In the genomic region with DNA sequence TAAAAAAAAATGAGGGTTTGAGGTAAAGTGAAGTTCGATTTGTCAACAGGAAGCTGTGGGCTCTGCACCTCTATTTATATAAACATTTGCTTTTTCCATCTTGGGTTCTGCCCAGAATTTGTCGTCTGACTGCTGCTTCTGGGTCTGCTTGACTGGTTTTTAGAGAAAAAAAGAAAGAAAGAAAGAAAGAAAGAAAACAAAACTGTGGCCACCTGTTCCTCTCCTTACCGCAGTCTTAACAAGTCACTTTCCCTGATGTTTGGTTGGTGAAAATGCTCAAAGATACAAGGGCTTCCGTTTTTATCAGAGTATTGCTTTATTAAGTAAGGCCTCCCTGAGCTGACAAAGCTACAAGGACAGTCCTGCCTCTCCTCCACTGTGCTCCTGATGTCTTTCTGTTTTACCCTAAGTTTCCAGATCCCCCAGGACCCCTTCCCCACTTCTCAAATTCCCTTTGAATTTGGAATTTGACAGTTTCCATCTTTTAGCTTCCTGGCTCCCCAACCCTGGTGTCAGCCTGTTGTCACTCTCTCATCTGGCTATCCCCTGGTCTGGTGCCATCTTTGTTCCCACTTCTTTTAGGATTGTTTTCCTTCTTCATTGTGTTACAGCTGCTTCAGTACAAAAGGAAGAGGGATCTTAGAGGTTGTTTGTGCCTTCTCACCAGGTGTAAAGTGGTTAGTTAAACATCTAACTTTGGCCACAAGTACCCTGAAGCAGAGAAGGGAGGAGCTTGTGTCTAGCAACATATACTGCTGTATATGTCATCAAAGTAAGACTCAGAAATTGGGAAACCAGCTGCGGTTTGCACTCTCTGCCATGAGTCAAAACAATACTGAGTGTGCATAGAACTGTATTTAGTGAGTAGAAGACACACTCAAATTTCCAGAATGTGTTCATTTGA, we compare ENCODE assay signal across 1 cellular context.
A peak's percentile ranks its signal among the peaks of the same experiment; 100 is the strongest.
TF ChIP-seq lines count a peak whose summit lies in the region.

No MANE protein-coding gene starts in this region.

TF ChIP-seq in GM12878, 131 proteins besides CTCF, POLR2A, EP300 and RAD21 (continued from another document and continues in another):
- TF ChIP-seq, protein P1, sequence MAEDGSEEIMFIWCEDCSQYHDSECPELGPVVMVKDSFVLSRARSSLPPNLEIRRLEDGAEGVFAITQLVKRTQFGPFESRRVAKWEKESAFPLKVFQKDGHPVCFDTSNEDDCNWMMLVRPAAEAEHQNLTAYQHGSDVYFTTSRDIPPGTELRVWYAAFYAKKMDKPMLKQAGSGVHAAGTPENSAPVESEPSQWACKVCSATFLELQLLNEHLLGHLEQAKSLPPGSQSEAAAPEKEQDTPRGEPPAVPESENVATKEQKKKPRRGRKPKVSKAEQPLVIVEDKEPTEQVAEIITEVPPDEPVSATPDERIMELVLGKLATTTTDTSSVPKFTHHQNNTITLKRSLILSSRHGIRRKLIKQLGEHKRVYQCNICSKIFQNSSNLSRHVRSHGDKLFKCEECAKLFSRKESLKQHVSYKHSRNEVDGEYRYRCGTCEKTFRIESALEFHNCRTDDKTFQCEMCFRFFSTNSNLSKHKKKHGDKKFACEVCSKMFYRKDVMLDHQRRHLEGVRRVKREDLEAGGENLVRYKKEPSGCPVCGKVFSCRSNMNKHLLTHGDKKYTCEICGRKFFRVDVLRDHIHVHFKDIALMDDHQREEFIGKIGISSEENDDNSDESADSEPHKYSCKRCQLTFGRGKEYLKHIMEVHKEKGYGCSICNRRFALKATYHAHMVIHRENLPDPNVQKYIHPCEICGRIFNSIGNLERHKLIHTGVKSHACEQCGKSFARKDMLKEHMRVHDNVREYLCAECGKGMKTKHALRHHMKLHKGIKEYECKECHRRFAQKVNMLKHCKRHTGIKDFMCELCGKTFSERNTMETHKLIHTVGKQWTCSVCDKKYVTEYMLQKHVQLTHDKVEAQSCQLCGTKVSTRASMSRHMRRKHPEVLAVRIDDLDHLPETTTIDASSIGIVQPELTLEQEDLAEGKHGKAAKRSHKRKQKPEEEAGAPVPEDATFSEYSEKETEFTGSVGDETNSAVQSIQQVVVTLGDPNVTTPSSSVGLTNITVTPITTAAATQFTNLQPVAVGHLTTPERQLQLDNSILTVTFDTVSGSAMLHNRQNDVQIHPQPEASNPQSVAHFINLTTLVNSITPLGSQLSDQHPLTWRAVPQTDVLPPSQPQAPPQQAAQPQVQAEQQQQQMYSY (CRISPR knock-in tag; IDR thresholded peaks at IDR 0.05): no peak
- TF ChIP-seq SMAD5 (IDR thresholded peaks at IDR 0.05; ENCODE audit: low read depth): no peak; the same call in 1 of the 2 replicates
- TF ChIP-seq, protein P2, sequence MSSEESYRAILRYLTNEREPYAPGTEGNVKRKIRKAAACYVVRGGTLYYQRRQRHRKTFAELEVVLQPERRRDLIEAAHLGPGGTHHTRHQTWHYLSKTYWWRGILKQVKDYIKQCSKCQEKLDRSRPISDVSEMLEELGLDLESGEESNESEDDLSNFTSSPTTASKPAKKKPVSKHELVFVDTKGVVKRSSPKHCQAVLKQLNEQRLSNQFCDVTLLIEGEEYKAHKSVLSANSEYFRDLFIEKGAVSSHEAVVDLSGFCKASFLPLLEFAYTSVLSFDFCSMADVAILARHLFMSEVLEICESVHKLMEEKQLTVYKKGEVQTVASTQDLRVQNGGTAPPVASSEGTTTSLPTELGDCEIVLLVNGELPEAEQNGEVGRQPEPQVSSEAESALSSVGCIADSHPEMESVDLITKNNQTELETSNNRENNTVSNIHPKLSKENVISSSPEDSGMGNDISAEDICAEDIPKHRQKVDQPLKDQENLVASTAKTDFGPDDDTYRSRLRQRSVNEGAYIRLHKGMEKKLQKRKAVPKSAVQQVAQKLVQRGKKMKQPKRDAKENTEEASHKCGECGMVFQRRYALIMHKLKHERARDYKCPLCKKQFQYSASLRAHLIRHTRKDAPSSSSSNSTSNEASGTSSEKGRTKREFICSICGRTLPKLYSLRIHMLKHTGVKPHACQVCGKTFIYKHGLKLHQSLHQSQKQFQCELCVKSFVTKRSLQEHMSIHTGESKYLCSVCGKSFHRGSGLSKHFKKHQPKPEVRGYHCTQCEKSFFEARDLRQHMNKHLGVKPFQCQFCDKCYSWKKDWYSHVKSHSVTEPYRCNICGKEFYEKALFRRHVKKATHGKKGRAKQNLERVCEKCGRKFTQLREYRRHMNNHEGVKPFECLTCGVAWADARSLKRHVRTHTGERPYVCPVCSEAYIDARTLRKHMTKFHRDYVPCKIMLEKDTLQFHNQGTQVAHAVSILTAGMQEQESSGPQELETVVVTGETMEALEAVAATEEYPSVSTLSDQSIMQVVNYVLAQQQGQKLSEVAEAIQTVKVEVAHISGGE (CRISPR knock-in tag; IDR thresholded peaks at IDR 0.05): no peak
- TF ChIP-seq, protein P3, sequence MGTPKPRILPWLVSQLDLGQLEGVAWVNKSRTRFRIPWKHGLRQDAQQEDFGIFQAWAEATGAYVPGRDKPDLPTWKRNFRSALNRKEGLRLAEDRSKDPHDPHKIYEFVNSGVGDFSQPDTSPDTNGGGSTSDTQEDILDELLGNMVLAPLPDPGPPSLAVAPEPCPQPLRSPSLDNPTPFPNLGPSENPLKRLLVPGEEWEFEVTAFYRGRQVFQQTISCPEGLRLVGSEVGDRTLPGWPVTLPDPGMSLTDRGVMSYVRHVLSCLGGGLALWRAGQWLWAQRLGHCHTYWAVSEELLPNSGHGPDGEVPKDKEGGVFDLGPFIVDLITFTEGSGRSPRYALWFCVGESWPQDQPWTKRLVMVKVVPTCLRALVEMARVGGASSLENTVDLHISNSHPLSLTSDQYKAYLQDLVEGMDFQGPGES (IDR thresholded peaks at IDR 0.05): no peak
- no peak for TF ChIP-seq CHD1 (IDR thresholded peaks at IDR 0.05; ENCODE audit: low read depth, low read length)
- no peak for TF ChIP-seq NFYA (IDR thresholded peaks at IDR 0.05; ENCODE audit: borderline replicate concordance, low read depth, low read length)
- TF ChIP-seq, protein P4, sequence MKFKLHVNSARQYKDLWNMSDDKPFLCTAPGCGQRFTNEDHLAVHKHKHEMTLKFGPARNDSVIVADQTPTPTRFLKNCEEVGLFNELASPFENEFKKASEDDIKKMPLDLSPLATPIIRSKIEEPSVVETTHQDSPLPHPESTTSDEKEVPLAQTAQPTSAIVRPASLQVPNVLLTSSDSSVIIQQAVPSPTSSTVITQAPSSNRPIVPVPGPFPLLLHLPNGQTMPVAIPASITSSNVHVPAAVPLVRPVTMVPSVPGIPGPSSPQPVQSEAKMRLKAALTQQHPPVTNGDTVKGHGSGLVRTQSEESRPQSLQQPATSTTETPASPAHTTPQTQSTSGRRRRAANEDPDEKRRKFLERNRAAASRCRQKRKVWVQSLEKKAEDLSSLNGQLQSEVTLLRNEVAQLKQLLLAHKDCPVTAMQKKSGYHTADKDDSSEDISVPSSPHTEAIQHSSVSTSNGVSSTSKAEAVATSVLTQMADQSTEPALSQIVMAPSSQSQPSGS (IDR thresholded peaks at IDR 0.05; ENCODE audit: low read length): peak; percentile 94
- TF ChIP-seq NR2F1 (conservative IDR thresholded peaks at IDR 0.05): no peak
- peak; percentile 86; the same call in 1 of the 2 replicates for TF ChIP-seq TBL1XR1 (IDR thresholded peaks at IDR 0.05; ENCODE audit: low read depth, low read length)
- TF ChIP-seq, protein P5, sequence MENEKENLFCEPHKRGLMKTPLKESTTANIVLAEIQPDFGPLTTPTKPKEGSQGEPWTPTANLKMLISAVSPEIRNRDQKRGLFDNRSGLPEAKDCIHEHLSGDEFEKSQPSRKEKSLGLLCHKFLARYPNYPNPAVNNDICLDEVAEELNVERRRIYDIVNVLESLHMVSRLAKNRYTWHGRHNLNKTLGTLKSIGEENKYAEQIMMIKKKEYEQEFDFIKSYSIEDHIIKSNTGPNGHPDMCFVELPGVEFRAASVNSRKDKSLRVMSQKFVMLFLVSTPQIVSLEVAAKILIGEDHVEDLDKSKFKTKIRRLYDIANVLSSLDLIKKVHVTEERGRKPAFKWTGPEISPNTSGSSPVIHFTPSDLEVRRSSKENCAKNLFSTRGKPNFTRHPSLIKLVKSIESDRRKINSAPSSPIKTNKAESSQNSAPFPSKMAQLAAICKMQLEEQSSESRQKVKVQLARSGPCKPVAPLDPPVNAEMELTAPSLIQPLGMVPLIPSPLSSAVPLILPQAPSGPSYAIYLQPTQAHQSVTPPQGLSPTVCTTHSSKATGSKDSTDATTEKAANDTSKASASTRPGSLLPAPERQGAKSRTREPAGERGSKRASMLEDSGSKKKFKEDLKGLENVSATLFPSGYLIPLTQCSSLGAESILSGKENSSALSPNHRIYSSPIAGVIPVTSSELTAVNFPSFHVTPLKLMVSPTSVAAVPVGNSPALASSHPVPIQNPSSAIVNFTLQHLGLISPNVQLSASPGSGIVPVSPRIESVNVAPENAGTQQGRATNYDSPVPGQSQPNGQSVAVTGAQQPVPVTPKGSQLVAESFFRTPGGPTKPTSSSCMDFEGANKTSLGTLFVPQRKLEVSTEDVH (IDR thresholded peaks at IDR 0.05; ENCODE audit: low read depth, partially characterized antibody): no peak
- TF ChIP-seq CHD2 (IDR thresholded peaks at IDR 0.05; ENCODE audit: borderline replicate concordance, low read depth, low read length): peak; percentile 15; the same call in 1 of the 2 replicates
- peak; percentile 86; the same call in 1 of the 2 replicates for TF ChIP-seq GATAD2B (conservative IDR thresholded peaks at IDR 0.05; ENCODE audit: low read depth)
- TF ChIP-seq EGR1 (IDR thresholded peaks at IDR 0.05; ENCODE audit: borderline replicate concordance in 1 of 2, low read depth in 2 of 2, low read length in 2 of 2): no peak
- TF ChIP-seq SRF (IDR thresholded peaks at IDR 0.05; ENCODE audit: low read depth in 2 of 2, low read length in 2 of 2): 0 out of 4 replicates have a peak, but pooled peaks of 1 of the 2 experiments have one; percentile 2
- TF ChIP-seq BMI1 (IDR thresholded peaks at IDR 0.05; ENCODE audit: borderline replicate concordance): peak; percentile 62; the same call in 1 of the 2 replicates
- TF ChIP-seq HDAC6 (IDR thresholded peaks at IDR 0.05; ENCODE audit: unreplicated experiment): no peak
- TF ChIP-seq, protein P6, sequence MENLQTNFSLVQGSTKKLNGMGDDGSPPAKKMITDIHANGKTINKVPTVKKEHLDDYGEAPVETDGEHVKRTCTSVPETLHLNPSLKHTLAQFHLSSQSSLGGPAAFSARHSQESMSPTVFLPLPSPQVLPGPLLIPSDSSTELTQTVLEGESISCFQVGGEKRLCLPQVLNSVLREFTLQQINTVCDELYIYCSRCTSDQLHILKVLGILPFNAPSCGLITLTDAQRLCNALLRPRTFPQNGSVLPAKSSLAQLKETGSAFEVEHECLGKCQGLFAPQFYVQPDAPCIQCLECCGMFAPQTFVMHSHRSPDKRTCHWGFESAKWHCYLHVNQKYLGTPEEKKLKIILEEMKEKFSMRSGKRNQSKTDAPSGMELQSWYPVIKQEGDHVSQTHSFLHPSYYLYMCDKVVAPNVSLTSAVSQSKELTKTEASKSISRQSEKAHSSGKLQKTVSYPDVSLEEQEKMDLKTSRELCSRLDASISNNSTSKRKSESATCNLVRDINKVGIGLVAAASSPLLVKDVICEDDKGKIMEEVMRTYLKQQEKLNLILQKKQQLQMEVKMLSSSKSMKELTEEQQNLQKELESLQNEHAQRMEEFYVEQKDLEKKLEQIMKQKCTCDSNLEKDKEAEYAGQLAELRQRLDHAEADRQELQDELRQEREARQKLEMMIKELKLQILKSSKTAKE (IDR thresholded peaks at IDR 0.05; ENCODE audit: low read depth, poor library complexity, severe bottlenecking): peak; percentile 85
- TF ChIP-seq MTA3 (IDR thresholded peaks at IDR 0.05; ENCODE audit: borderline replicate concordance, low read length): peak; percentile 94
- TF ChIP-seq, protein P7, sequence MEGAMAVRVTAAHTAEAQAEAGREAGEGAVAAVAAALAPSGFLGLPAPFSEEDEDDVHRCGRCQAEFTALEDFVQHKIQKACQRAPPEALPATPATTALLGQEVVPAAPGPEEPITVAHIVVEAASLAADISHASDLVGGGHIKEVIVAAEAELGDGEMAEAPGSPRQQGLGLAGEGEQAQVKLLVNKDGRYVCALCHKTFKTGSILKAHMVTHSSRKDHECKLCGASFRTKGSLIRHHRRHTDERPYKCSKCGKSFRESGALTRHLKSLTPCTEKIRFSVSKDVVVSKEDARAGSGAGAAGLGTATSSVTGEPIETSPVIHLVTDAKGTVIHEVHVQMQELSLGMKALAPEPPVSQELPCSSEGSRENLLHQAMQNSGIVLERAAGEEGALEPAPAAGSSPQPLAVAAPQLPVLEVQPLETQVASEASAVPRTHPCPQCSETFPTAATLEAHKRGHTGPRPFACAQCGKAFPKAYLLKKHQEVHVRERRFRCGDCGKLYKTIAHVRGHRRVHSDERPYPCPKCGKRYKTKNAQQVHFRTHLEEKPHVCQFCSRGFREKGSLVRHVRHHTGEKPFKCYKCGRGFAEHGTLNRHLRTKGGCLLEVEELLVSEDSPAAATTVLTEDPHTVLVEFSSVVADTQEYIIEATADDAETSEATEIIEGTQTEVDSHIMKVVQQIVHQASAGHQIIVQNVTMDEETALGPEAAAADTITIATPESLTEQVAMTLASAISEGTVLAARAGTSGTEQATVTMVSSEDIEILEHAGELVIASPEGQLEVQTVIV (IDR thresholded peaks at IDR 0.05; ENCODE audit: borderline replicate concordance, partially characterized antibody): no peak
- TF ChIP-seq, protein P8, sequence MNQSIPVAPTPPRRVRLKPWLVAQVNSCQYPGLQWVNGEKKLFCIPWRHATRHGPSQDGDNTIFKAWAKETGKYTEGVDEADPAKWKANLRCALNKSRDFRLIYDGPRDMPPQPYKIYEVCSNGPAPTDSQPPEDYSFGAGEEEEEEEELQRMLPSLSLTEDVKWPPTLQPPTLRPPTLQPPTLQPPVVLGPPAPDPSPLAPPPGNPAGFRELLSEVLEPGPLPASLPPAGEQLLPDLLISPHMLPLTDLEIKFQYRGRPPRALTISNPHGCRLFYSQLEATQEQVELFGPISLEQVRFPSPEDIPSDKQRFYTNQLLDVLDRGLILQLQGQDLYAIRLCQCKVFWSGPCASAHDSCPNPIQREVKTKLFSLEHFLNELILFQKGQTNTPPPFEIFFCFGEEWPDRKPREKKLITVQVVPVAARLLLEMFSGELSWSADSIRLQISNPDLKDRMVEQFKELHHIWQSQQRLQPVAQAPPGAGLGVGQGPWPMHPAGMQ (IDR thresholded peaks at IDR 0.05; ENCODE audit: borderline replicate concordance): no peak
- TF ChIP-seq, protein P9, sequence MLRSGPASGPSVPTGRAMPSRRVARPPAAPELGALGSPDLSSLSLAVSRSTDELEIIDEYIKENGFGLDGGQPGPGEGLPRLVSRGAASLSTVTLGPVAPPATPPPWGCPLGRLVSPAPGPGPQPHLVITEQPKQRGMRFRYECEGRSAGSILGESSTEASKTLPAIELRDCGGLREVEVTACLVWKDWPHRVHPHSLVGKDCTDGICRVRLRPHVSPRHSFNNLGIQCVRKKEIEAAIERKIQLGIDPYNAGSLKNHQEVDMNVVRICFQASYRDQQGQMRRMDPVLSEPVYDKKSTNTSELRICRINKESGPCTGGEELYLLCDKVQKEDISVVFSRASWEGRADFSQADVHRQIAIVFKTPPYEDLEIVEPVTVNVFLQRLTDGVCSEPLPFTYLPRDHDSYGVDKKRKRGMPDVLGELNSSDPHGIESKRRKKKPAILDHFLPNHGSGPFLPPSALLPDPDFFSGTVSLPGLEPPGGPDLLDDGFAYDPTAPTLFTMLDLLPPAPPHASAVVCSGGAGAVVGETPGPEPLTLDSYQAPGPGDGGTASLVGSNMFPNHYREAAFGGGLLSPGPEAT (IDR thresholded peaks at IDR 0.05; ENCODE audit: low read depth): peak; percentile 89
- TF ChIP-seq STAT1 (conservative IDR thresholded peaks at IDR 0.05): no peak
- TF ChIP-seq, protein P10, sequence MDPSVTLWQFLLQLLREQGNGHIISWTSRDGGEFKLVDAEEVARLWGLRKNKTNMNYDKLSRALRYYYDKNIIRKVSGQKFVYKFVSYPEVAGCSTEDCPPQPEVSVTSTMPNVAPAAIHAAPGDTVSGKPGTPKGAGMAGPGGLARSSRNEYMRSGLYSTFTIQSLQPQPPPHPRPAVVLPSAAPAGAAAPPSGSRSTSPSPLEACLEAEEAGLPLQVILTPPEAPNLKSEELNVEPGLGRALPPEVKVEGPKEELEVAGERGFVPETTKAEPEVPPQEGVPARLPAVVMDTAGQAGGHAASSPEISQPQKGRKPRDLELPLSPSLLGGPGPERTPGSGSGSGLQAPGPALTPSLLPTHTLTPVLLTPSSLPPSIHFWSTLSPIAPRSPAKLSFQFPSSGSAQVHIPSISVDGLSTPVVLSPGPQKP (IDR thresholded peaks at IDR 0.05; ENCODE audit: low read depth, low read length): 0 out of 2 replicates have a peak, but pooled peaks have one; percentile 55
- TF ChIP-seq MTA2 (IDR thresholded peaks at IDR 0.05; ENCODE audit: low read depth): peak; percentile 88
- no peak for TF ChIP-seq RFX5 (IDR thresholded peaks at IDR 0.05; ENCODE audit: low read depth, low read length)
